8 cellular contexts compared by ENCODE assay signal in the genomic region with DNA sequence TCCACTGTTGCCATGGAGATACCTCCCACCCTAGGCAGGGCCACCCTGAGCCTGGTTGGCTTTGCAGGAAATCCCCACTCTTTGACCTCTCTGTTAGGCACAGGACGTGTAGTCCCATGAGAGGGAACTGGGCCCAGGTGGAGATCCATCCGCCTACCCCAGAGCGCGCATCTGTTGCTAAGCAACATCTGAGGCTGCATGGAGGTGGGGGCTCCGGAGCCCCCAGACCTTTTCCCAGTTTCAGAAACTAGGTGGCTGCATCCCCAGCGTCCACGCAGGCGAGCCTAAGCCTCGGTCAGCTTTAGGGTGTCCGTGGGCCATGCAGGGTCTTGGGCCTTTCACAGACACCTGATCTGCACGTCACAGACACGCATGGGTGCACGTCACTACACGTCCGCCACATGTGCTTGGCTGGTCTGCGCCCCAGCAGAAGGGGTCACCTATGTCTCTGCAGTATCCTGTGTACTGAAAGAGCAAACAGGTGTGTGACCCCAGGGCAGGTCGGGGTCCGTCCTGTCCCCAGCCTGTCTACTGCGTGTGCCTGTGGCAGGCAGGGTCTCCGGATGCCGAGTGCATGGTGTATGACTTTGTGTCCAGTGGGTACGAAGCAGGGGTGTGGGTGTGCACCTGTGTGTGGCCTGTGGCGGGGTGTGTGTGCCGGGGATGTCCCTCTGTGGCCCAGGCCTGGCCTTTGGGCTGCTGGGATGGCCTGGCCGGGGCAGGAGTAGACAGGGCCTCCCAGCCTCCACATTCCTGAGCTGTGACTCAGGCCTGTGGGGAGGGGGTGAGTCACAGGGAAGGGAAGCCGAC. TPM values are rescaled to one million over a fixed set of nuclear protein-coding genes. Genes with fewer than 3 reads are reported as not detected.
DNase-seq lines count a peak whose midpoint lies in the region; ATAC-seq and TF ChIP-seq lines count a peak whose summit lies in the region.

No MANE protein-coding gene starts in this region.

- H3K4ac ChIP-seq in mesenchymal stem cell (ENCODE audit: low read depth in 1 of 2, low read length in 2 of 2): peak overlapping the region; percentile 18 to 82

- intact Hi-C loops in colonic mucosa (cut with DNase I): no loop called here

- H2AK5ac ChIP-seq in mesenchymal stem cell (ENCODE audit: low read length, severe bottlenecking): peak overlapping the region; percentile 72

- H4K8ac ChIP-seq in mesenchymal stem cell (ENCODE audit: low read length): peak overlapping the region; percentile 63

- H3K23ac ChIP-seq in mesenchymal stem cell (ENCODE audit: low read length in 2 of 2): no peak overlapping the region

- no peak for TF ChIP-seq CTCF in colonic mucosa (IDR thresholded peaks at IDR 0.05)

- H3K9ac ChIP-seq in colonic mucosa (ENCODE audit: low read depth in 2 of 2, low read length in 2 of 2): peak overlapping the region; percentile 46 to 64
- peak overlapping the region; percentile 68 for H3K9ac ChIP-seq in mesenchymal stem cell (ENCODE audit: low read length)

- peak overlapping the region; percentile 57 to 93 for H3K18ac ChIP-seq in mesenchymal stem cell (ENCODE audit: low read depth in 1 of 2, low read length in 2 of 2)

- H3K4me3 ChIP-seq in colonic mucosa (no peak overlapping the region), mesenchymal stem cell (ENCODE audit: insufficient read depth in 1 of 2, low read depth in 1 of 2, low read length in 2 of 2) (peak overlapping the region in 1 of 2 experiments; percentile 62), urinary bladder (ENCODE audit: low read depth, low read length) (no peak overlapping the region)

- H3K79me1 ChIP-seq in mesenchymal stem cell (replicated peaks; ENCODE audit: low read length, poor library complexity, severe bottlenecking): peaks cover 12% of the 10 kb centered on the region

- peak overlapping the region; percentile 60 for H4K91ac ChIP-seq in mesenchymal stem cell (ENCODE audit: low read length)

- DNase-seq in Daoy (ENCODE audit: low read depth) (peak; percentile 96), NCI-H460 (ENCODE audit: extremely low read depth, low read depth) (peak; percentile 80), colonic mucosa (peak; percentile 74), mesenchymal stem cell (peak; percentile 95)
- no peak for DNase-seq in stimulated activated CD4-positive, alpha-beta T cell treated with anti-CD3 and anti-CD28 coated beads, Interleukin-1b, Interleukin-23, amount 100 ng/mL, for 48 hours

- no peaks in the 10 kb centered on the region for H3K36me3 ChIP-seq in colonic mucosa
- H3K36me3 ChIP-seq in mesenchymal stem cell (ENCODE audit: control insufficient read depth in 1 of 2, insufficient read depth in 2 of 2, low read depth in 1 of 2, low read length in 2 of 2): peaks cover 0 to 14% of the 10 kb centered on the region in 2 experiments
- no peaks in the 10 kb centered on the region for H3K36me3 ChIP-seq in urinary bladder (ENCODE audit: insufficient read depth)

- 44% methylated on average over 25 of the region's 26 CpGs for WGBS in mesenchymal stem cell
- WGBS in urinary bladder: 66% methylated on average over 26 of the region's 26 CpGs

- peaks cover 44% of the 10 kb centered on the region for H3K4me1 ChIP-seq in colonic mucosa
- peaks cover 74% of the 10 kb centered on the region for H3K4me1 ChIP-seq in mesenchymal stem cell (ENCODE audit: control insufficient read depth, insufficient read depth, low read depth, low read length)
- no peaks in the 10 kb centered on the region for H3K4me1 ChIP-seq in urinary bladder (ENCODE audit: insufficient read depth)

- H3K27ac ChIP-seq in colonic mucosa: peak overlapping the region; percentile 84
- H3K27ac ChIP-seq in mesenchymal stem cell (ENCODE audit: low read length, poor library complexity, severe bottlenecking): peak overlapping the region; percentile 44
- peak overlapping the region; percentile 28 for H3K27ac ChIP-seq in urinary bladder (ENCODE audit: low read depth)

- H2BK15ac ChIP-seq in mesenchymal stem cell (ENCODE audit: low read depth, poor library complexity, severe bottlenecking): no peak overlapping the region

- peak overlapping the region; percentile 8 for H3K4me2 ChIP-seq in mesenchymal stem cell (ENCODE audit: low read length, poor library complexity, severe bottlenecking)

- H3K14ac ChIP-seq in mesenchymal stem cell (ENCODE audit: low read length in 2 of 2): peak overlapping the region in 1 of 2 experiments; percentile 81

- H2AFZ ChIP-seq in mesenchymal stem cell (ENCODE audit: low read depth, low read length): no peak overlapping the region

- H3K9me3 ChIP-seq in colonic mucosa (no peaks in the 10 kb centered on the region), mesenchymal stem cell (ENCODE audit: control insufficient read depth, low read length) (no peaks in the 10 kb centered on the region)

- H2BK12ac ChIP-seq in mesenchymal stem cell (ENCODE audit: low read length in 2 of 2): peak overlapping the region; percentile 70 to 90

- peak overlapping the region; percentile 80 for H2BK120ac ChIP-seq in mesenchymal stem cell (ENCODE audit: low read depth, low read length)

- ATAC-seq in HG02678 (IDR thresholded peaks at IDR 0.05; ENCODE audit: unreplicated experiment) (no peak), HG03135 (IDR thresholded peaks at IDR 0.05; ENCODE audit: unreplicated experiment) (no peak)

- H3K27me3 ChIP-seq in colonic mucosa (no peaks in the 10 kb centered on the region), mesenchymal stem cell (ENCODE audit: control insufficient read depth in 1 of 2, insufficient read depth in 1 of 2, low read length in 2 of 2) (no peaks in the 10 kb centered on the region)

- H2BK5ac ChIP-seq in mesenchymal stem cell (ENCODE audit: low read depth, low read length, poor library complexity, severe bottlenecking): no peak overlapping the region

RNA-seq across cellular contexts. Expression of gene CIRBP, which starts 4.1 kb away (rescaled TPM):
- total RNA-seq in Daoy (2014; rRNA removed; shearing (Covaris generic)): 234 and 288 TPM in 2 replicates
- total RNA-seq in NCI-H460 (2014; rRNA removed; shearing (Covaris generic)): 134 and 148 TPM in 2 replicates
- polyA plus RNA-seq in NCI-H460 (2014; cell fraction: nucleus; rRNA removed): 341 and 581 TPM in 2 replicates
- 100 to 1,000 TPM; 163 to 179 TPM for total RNA-seq in colonic mucosa
- polyA plus RNA-seq in mesenchymal stem cell (2013, experiment 1 of 2): 118 TPM
- polyA plus RNA-seq in mesenchymal stem cell (2013, experiment 2 of 2): 120 TPM
- total RNA-seq in urinary bladder: 267 TPM
- 536 TPM for polyA plus RNA-seq in urinary bladder

RNA-seq across cellular contexts. Expression of gene FAM174C, which starts 10.3 kb away (rescaled TPM):
- 59.0 and 104 TPM in 2 replicates for total RNA-seq in Daoy (2014; rRNA removed; shearing (Covaris generic))
- 42.7 and 59.3 TPM in 2 replicates for total RNA-seq in NCI-H460 (2014; rRNA removed; shearing (Covaris generic))
- 63.3 and 94.9 TPM in 2 replicates for polyA plus RNA-seq in NCI-H460 (2014; cell fraction: nucleus; rRNA removed)
- total RNA-seq in colonic mucosa: 100 to 1,000 TPM in 1 of 2 donors, 10 to 100 TPM in 1; 41.8 to 114 TPM
- 60.2 TPM for polyA plus RNA-seq in mesenchymal stem cell (2013, experiment 1 of 2)
- 59.6 TPM for polyA plus RNA-seq in mesenchymal stem cell (2013, experiment 2 of 2)
- 4.9 TPM for total RNA-seq in urinary bladder
- polyA plus RNA-seq in urinary bladder: 55.9 TPM

RNA-seq across cellular contexts. Expression of gene MIDN, which starts 16.6 kb away (rescaled TPM):
- 8.7 and 14.3 TPM in 2 replicates for total RNA-seq in Daoy (2014; rRNA removed; shearing (Covaris generic))
- total RNA-seq in NCI-H460 (2014; rRNA removed; shearing (Covaris generic)): 16.5 and 21.4 TPM in 2 replicates
- 43.6 and 72.7 TPM in 2 replicates for polyA plus RNA-seq in NCI-H460 (2014; cell fraction: nucleus; rRNA removed)
- 100 to 1,000 TPM; 172 to 177 TPM for total RNA-seq in colonic mucosa
- 58.6 TPM for polyA plus RNA-seq in mesenchymal stem cell (2013, experiment 1 of 2)
- polyA plus RNA-seq in mesenchymal stem cell (2013, experiment 2 of 2): 58.0 TPM
- total RNA-seq in urinary bladder: 12.2 TPM
- 64.3 TPM for polyA plus RNA-seq in urinary bladder

RNA-seq across cellular contexts. Expression of gene EFNA2, which starts 20.7 kb away (rescaled TPM):
- total RNA-seq in Daoy (2014; rRNA removed; shearing (Covaris generic)): 0.17 and 0.21 TPM in 2 replicates
- 0.62 TPM in 1 of 2 replicates, not detected in the other for total RNA-seq in NCI-H460 (2014; rRNA removed; shearing (Covaris generic))
- polyA plus RNA-seq in NCI-H460 (2014; cell fraction: nucleus; rRNA removed): 0.51 TPM in 1 of 2 replicates, not detected in the other
- 10 to 100 TPM; 72.8 to 86.1 TPM for total RNA-seq in colonic mucosa
- polyA plus RNA-seq in mesenchymal stem cell (2013, experiment 1 of 2): 0.06 TPM
- 0.15 TPM for polyA plus RNA-seq in mesenchymal stem cell (2013, experiment 2 of 2)
- 0.32 TPM for total RNA-seq in urinary bladder
- polyA plus RNA-seq in urinary bladder: 0.09 TPM

RNA-seq across cellular contexts. Expression of gene ATP5F1D, which starts 23.5 kb away (rescaled TPM):
- total RNA-seq in Daoy (2014; rRNA removed; shearing (Covaris generic)): 41.4 and 82.8 TPM in 2 replicates
- 37.2 and 37.8 TPM in 2 replicates for total RNA-seq in NCI-H460 (2014; rRNA removed; shearing (Covaris generic))
- 97.6 and 118 TPM in 2 replicates for polyA plus RNA-seq in NCI-H460 (2014; cell fraction: nucleus; rRNA removed)
- total RNA-seq in colonic mucosa (100 to 1,000 TPM; 359 to 627 TPM), urinary bladder (9.5 TPM)
- 121 TPM for polyA plus RNA-seq in mesenchymal stem cell (2013, experiment 1 of 2)
- 127 TPM for polyA plus RNA-seq in mesenchymal stem cell (2013, experiment 2 of 2)
- 236 TPM for polyA plus RNA-seq in urinary bladder

Comparison
In these comparisons a context has a peak if more than half of its experiments do, and no peak if none do; other contexts are left out.
1. H3K27ac ChIP-seq: peak in every context shown above with its lines; median percentile 84 in colonic mucosa; 44 in mesenchymal stem cell; 28 in urinary bladder.